1 cellular context compared by ENCODE assay signal in the genomic region with DNA sequence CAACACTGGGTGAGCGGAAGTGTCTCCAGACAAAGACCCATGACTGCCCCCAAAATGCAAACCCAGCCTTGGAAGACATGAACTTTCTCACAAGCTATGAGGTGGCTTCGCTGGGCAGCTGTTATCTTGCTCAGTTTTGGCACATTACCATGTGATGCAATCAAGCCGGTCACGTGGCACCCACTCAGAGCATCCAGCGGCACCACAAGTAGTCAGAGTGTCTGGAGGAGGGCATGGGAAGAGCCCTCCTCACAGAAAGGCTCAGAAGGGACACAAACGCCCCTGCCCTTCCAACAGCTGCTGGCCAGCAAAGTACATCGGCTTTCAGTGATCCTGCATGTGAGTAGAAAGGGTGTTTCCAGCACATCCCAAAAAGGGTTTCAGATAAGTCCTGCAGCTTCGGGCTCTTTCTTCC.
TF ChIP-seq lines count a peak whose summit lies in the region.

No MANE protein-coding gene starts in this region.

TF ChIP-seq in K562, 482 proteins besides CTCF, POLR2A, EP300 and RAD21 (continued from another document):
- TF ChIP-seq, protein P1, sequence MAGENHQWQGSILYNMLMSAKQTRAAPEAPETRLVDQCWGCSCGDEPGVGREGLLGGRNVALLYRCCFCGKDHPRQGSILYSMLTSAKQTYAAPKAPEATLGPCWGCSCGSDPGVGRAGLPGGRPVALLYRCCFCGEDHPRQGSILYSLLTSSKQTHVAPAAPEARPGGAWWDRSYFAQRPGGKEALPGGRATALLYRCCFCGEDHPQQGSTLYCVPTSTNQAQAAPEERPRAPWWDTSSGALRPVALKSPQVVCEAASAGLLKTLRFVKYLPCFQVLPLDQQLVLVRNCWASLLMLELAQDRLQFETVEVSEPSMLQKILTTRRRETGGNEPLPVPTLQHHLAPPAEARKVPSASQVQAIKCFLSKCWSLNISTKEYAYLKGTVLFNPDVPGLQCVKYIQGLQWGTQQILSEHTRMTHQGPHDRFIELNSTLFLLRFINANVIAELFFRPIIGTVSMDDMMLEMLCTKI (IDR thresholded peaks at IDR 0.05; ENCODE audit: partially characterized antibody) = no peak
- TF ChIP-seq, protein P2, sequence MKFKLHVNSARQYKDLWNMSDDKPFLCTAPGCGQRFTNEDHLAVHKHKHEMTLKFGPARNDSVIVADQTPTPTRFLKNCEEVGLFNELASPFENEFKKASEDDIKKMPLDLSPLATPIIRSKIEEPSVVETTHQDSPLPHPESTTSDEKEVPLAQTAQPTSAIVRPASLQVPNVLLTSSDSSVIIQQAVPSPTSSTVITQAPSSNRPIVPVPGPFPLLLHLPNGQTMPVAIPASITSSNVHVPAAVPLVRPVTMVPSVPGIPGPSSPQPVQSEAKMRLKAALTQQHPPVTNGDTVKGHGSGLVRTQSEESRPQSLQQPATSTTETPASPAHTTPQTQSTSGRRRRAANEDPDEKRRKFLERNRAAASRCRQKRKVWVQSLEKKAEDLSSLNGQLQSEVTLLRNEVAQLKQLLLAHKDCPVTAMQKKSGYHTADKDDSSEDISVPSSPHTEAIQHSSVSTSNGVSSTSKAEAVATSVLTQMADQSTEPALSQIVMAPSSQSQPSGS (CRISPR knock-in tag; IDR thresholded peaks at IDR 0.05) = no peak
- TF ChIP-seq CEBPG (CRISPR knock-in tag; IDR thresholded peaks at IDR 0.05) (peak; percentile 88), CEBPG (tag; conservative IDR thresholded peaks at IDR 0.05 in 1 of 2, IDR thresholded peaks at IDR 0.05 in 1 of 2) (peak; percentile 97 to 98), ZNF12 (CRISPR knock-in tag; IDR thresholded peaks at IDR 0.05) (no peak), NR1H2 (CRISPR knock-in tag; IDR thresholded peaks at IDR 0.05) (no peak), FOXK2 (conservative IDR thresholded peaks at IDR 0.05 in 1 of 2, IDR thresholded peaks at IDR 0.05 in 1 of 2; ENCODE audit: low read depth in 2 of 2) (0 out of 4 replicates have a peak, but pooled peaks of 1 of the 2 experiments have one; percentile 11), MCM2 (IDR thresholded peaks at IDR 0.05; ENCODE audit: low read depth) (no peak)
- TF ChIP-seq, protein P3, sequence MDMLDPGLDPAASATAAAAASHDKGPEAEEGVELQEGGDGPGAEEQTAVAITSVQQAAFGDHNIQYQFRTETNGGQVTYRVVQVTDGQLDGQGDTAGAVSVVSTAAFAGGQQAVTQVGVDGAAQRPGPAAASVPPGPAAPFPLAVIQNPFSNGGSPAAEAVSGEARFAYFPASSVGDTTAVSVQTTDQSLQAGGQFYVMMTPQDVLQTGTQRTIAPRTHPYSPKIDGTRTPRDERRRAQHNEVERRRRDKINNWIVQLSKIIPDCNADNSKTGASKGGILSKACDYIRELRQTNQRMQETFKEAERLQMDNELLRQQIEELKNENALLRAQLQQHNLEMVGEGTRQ (CRISPR knock-in tag; IDR thresholded peaks at IDR 0.05) = peak; percentile 95
TF ChIP-seq in K562: peak in this region for 91.
